ENCODE assay signal across 2 cellular contexts in genomic region chr12:4161718-4162117, GRCh38.
TF ChIP-seq lines count a peak whose summit lies in the region.

No MANE protein-coding gene starts in this region.

TF ChIP-seq in GM12891, 5 proteins besides CTCF, POLR2A, EP300 and RAD21 (continued from another document):
- TF ChIP-seq TAF1 (IDR thresholded peaks at IDR 0.05; ENCODE audit: low read depth, low read length) (no peak), PAX5 (IDR thresholded peaks at IDR 0.05; ENCODE audit: insufficient read depth, low read length, severe bottlenecking) (no peak), POU2F2 (IDR thresholded peaks at IDR 0.05; ENCODE audit: low read depth, low read length) (no peak), POLR2AphosphoS5 (IDR thresholded peaks at IDR 0.05; ENCODE audit: low read depth, low read length) (no peak)

TF ChIP-seq in H1, 55 proteins besides CTCF, POLR2A, EP300 and RAD21:
- TF ChIP-seq BACH1 (IDR thresholded peaks at IDR 0.05; ENCODE audit: low read length) (no peak), RXRA (IDR thresholded peaks at IDR 0.05; ENCODE audit: insufficient read depth, low read depth, low read length) (no peak), CHD7 (IDR thresholded peaks at IDR 0.05; ENCODE audit: insufficient replicate concordance, low read length) (no peak), NRF1 (IDR thresholded peaks at IDR 0.05; ENCODE audit: low read depth, low read length) (no peak), ATF3 (IDR thresholded peaks at IDR 0.05; ENCODE audit: insufficient read depth, low read depth, low read length) (no peak), CBX8 (IDR thresholded peaks at IDR 0.05; ENCODE audit: borderline replicate concordance, low read depth, low read length) (no peak), ASH2L (IDR thresholded peaks at IDR 0.05; ENCODE audit: low read length) (no peak), SUZ12 (IDR thresholded peaks at IDR 0.05; ENCODE audit: low read length) (no peak), MAFK (IDR thresholded peaks at IDR 0.05; ENCODE audit: low read depth, low read length) (no peak), POLR2AphosphoS5 (IDR thresholded peaks at IDR 0.05; ENCODE audit: low read depth, low read length) (no peak), HDAC2 (IDR thresholded peaks at IDR 0.05; ENCODE audit: borderline replicate concordance in 1 of 2, low read depth in 2 of 2, low read length in 2 of 2) (no peak), CHD2 (IDR thresholded peaks at IDR 0.05; ENCODE audit: low read length) (no peak), KDM5A (IDR thresholded peaks at IDR 0.05; ENCODE audit: low read length) (no peak), MAX (IDR thresholded peaks at IDR 0.05) (no peak)
